ENCODE assay signal across 1 cellular context in the genomic region with DNA sequence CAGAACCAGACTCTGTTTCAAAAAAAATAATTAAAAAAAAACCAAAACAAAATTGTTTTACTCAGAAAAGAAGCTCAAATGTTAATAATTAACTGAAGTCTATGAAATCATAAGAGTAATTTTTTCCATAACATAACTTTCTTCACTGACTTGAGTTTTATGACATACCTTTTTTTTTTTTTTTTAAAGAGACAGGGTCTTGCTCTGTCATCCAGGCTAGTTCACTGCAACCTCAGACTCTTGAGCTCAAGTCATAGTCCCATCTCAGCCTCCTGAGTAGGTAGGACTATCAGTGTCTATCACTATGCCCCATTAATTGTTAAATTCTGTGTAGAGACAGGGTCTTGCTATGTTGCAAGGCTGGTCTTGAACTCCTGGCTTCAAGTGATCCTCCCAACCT.
TF ChIP-seq lines count a peak whose summit lies in the region.

No MANE protein-coding gene starts in this region.

TF ChIP-seq in GM12878, 131 proteins besides CTCF, POLR2A, EP300 and RAD21:
- no peak for TF ChIP-seq TCF7 (IDR thresholded peaks at IDR 0.05; ENCODE audit: borderline replicate concordance)
- peak; percentile 89 for TF ChIP-seq ATF7 (IDR thresholded peaks at IDR 0.05; ENCODE audit: low read depth)
- no peak for TF ChIP-seq USF2 (IDR thresholded peaks at IDR 0.05; ENCODE audit: borderline replicate concordance, low read depth, low read length)
- TF ChIP-seq EGR1 (IDR thresholded peaks at IDR 0.05; ENCODE audit: borderline replicate concordance in 1 of 2, low read depth in 2 of 2, low read length in 2 of 2) = no peak
- no peak for TF ChIP-seq EED (IDR thresholded peaks at IDR 0.05; ENCODE audit: low read depth)
- no peak for TF ChIP-seq ZNF24 (IDR thresholded peaks at IDR 0.05)
- TF ChIP-seq, protein P1, sequence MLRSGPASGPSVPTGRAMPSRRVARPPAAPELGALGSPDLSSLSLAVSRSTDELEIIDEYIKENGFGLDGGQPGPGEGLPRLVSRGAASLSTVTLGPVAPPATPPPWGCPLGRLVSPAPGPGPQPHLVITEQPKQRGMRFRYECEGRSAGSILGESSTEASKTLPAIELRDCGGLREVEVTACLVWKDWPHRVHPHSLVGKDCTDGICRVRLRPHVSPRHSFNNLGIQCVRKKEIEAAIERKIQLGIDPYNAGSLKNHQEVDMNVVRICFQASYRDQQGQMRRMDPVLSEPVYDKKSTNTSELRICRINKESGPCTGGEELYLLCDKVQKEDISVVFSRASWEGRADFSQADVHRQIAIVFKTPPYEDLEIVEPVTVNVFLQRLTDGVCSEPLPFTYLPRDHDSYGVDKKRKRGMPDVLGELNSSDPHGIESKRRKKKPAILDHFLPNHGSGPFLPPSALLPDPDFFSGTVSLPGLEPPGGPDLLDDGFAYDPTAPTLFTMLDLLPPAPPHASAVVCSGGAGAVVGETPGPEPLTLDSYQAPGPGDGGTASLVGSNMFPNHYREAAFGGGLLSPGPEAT (IDR thresholded peaks at IDR 0.05; ENCODE audit: low read depth) = no peak
- TF ChIP-seq ZNF384 (IDR thresholded peaks at IDR 0.05; ENCODE audit: borderline replicate concordance, low read depth, low read length) = peak; percentile 77
- no peak for TF ChIP-seq RFX5 (IDR thresholded peaks at IDR 0.05; ENCODE audit: low read depth, low read length)
